In the genomic region with DNA sequence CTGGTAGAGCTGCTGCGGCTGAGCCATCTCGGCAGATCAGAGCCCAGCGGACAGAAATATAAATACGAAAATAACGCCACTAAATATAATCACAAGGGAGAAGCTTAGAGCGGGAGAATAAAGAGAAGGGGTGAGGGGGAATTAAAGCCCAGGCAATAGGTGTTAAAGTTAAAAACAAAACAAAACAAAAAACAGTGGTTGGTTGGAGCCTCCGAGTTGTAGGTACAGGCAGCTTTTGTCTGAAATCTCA, we compare ENCODE assay signal across 1 cellular context.
TF ChIP-seq lines count a peak whose summit lies in the region.

No MANE protein-coding gene starts in this region.

TF ChIP-seq in HEK293, 187 proteins besides CTCF, POLR2A, EP300 and RAD21 (continued from another document):
- TF ChIP-seq, protein P1, sequence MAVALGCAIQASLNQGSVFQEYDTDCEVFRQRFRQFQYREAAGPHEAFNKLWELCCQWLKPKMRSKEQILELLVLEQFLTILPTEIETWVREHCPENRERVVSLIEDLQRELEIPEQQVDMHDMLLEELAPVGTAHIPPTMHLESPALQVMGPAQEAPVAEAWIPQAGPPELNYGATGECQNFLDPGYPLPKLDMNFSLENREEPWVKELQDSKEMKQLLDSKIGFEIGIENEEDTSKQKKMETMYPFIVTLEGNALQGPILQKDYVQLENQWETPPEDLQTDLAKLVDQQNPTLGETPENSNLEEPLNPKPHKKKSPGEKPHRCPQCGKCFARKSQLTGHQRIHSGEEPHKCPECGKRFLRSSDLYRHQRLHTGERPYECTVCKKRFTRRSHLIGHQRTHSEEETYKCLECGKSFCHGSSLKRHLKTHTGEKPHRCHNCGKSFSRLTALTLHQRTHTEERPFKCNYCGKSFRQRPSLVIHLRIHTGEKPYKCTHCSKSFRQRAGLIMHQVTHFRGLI (tag by site-specific recombination; IDR thresholded peaks at IDR 0.05), result 0 out of 2 replicates have a peak, but pooled peaks have one; percentile 18
- no peak for TF ChIP-seq ZSCAN16 (tag by site-specific recombination; IDR thresholded peaks at IDR 0.05)
TF ChIP-seq in HEK293: peak in this region for 2.
